Comparison of ENCODE assay signal across 21 cellular contexts in genomic region chr4:71411976-71412375, GRCh38.
DNase-seq lines count a peak whose midpoint lies in the region; ATAC-seq and TF ChIP-seq lines count a peak whose summit lies in the region.
"Had no signal": no experiment of that assay in that cellular context is flagged by ENCODE, and none has a peak within 500 bp of the region (broad histone marks: within the 10 kb centered on the region; RNA-seq: fewer than 3 reads in every experiment).

No MANE protein-coding gene starts in this region.

- POLR2A ChIA-PET in PC-3 (lab: Charles Lee; ENCODE audit: unreplicated experiment): no interaction called here
- POLR2A ChIA-PET in naive thymus-derived CD4-positive, alpha-beta T cell (lab: Charles Lee): no interaction called here

- peak; percentile 39; the same call in 1 of the 2 replicates for ATAC-seq in PC-3
- ATAC-seq in GM19351 (IDR thresholded peaks at IDR 0.05; ENCODE audit: unreplicated experiment): no peak
- no peak for ATAC-seq in naive thymus-derived CD4-positive, alpha-beta T cell
- ATAC-seq: T-cell had no signal

- no peaks in the 10 kb centered on the region for H3K79me2 ChIP-seq in PC-3 (ENCODE audit: low read length)

- H3K4me3 ChIP-seq in PC-3 (ENCODE audit: low read length) (no peak overlapping the region), choroid plexus epithelial cell (ENCODE audit: low read depth, low read length) (no peak overlapping the region), testis (no peak overlapping the region)
- H3K4me3 ChIP-seq in naive thymus-derived CD4-positive, alpha-beta T cell (ENCODE audit: low read length): no peak overlapping the region

- H3K4me1 Mint-ChIP-seq in osteocyte (ENCODE audit: unreplicated experiment): peaks cover 36% of the 10 kb centered on the region
- H3K4me1 Mint-ChIP-seq in naive thymus-derived CD4-positive, alpha-beta T cell: no peaks in the 10 kb centered on the region
- H3K4me1 Mint-ChIP-seq: CD4-positive, CD25-positive, alpha-beta regulatory T cell; T-cell had no signal

- H3K9ac ChIP-seq in PC-3 (ENCODE audit: low read length): no peak overlapping the region
- H3K9ac ChIP-seq: SK-N-SH had no signal

- no peak for TF ChIP-seq CTCF in PC-3 (conservative IDR thresholded peaks at IDR 0.05; ENCODE audit: low read depth, low read length)
- no peak for TF ChIP-seq CTCF in choroid plexus epithelial cell (conservative IDR thresholded peaks at IDR 0.05; ENCODE audit: low read depth, low read length)
- TF ChIP-seq CTCF in osteocyte (IDR thresholded peaks at IDR 0.05): no peak
- TF ChIP-seq CTCF in testis (IDR thresholded peaks at IDR 0.05): no peak

- peaks cover 12% of the 10 kb centered on the region for H3K4me1 ChIP-seq in PC-3 (ENCODE audit: insufficient read depth, low read length)
- no peaks in the 10 kb centered on the region for H3K4me1 ChIP-seq in testis
- H3K4me1 ChIP-seq in naive thymus-derived CD4-positive, alpha-beta T cell (ENCODE audit: control insufficient read depth in 2 of 2, insufficient read depth in 2 of 2, low read length in 2 of 2): no peaks in the 10 kb centered on the region

- H3K27ac ChIP-seq in PC-3 (ENCODE audit: low read length) (no peak overlapping the region), testis (no peak overlapping the region)
- H3K27ac ChIP-seq in naive thymus-derived CD4-positive, alpha-beta T cell (ENCODE audit: low read depth, low read length): no peak overlapping the region

- H3K9me3 ChIP-seq in PC-3 (ENCODE audit: low read length) (peaks cover 7% of the 10 kb centered on the region), testis (no peaks in the 10 kb centered on the region)
- H3K9me3 ChIP-seq in naive thymus-derived CD4-positive, alpha-beta T cell (ENCODE audit: control insufficient read depth in 2 of 3, low read length in 3 of 3): peaks cover 0 to 3% (median 0%) of the 10 kb centered on the region in 3 experiments
- H3K9me3 ChIP-seq: SK-N-SH had no signal

- H3K27ac Mint-ChIP-seq in osteocyte (ENCODE audit: unreplicated experiment): peak overlapping the region; percentile 59
- no peak overlapping the region for H3K27ac Mint-ChIP-seq in naive thymus-derived CD4-positive, alpha-beta T cell
- H3K27ac Mint-ChIP-seq: CD4-positive, CD25-positive, alpha-beta regulatory T cell; T-cell had no signal

- no peaks in the 10 kb centered on the region for H4K20me1 ChIP-seq in PC-3 (ENCODE audit: low read length)

- no peak overlapping the region for H2AFZ ChIP-seq in PC-3 (ENCODE audit: low read length)

- DNase-seq in EL: peak; percentile 51
- no peak for DNase-seq in PC-3
- DNase-seq in choroid plexus epithelial cell (ENCODE audit: low read depth): peak; percentile 2
- no peak for DNase-seq in osteocyte (ENCODE audit: extremely low spot score, unreplicated experiment)
- no peak for DNase-seq in testis
- no peak for DNase-seq in naive thymus-derived CD4-positive, alpha-beta T cell
- no peak for DNase-seq in COLO668 (lab: John Stamatoyannopoulos, UW; ENCODE audit: unreplicated experiment)
- DNase-seq: Caco-2; CD4-positive, CD25-positive, alpha-beta regulatory T cell; Kasumi-1; MM.1S; NCI-H1092; NCI-H146; NCI-H510A; NCI-H748 treated with DMSO at 0.1 percent for 48 hours; OCI-M1; RPMI8226; SHP77 treated with DMSO at 0.1 percent for 48 hours; SK-N-SH; T-cell had no signal

- WGBS in testis, 2 donors: 79 to 88% methylated on average over 2 of the region's 2 CpGs

- H3K36me3 ChIP-seq in PC-3 (ENCODE audit: low read depth, low read length): no peaks in the 10 kb centered on the region; the same call in 1 of the 2 replicates
- H3K36me3 ChIP-seq in testis (ENCODE audit: low read depth, missing control alignments): no peaks in the 10 kb centered on the region
- H3K36me3 ChIP-seq in naive thymus-derived CD4-positive, alpha-beta T cell (ENCODE audit: control insufficient read depth in 2 of 3, insufficient read depth in 3 of 3, low read length in 3 of 3): no peaks in the 10 kb centered on the region

- no peaks in the 10 kb centered on the region for H3K9me2 ChIP-seq in PC-3 (replicated peaks; ENCODE audit: low read length)
- H3K9me2 ChIP-seq: SK-N-SH had no signal

- peaks cover 8% of the 10 kb centered on the region for H3K9me3 Mint-ChIP-seq in osteocyte (ENCODE audit: unreplicated experiment)
- peaks cover 0 to 11% (median 9%) of the 10 kb centered on the region in 11 donors for H3K9me3 Mint-ChIP-seq in naive thymus-derived CD4-positive, alpha-beta T cell

- H3K27me3 Mint-ChIP-seq in osteocyte (ENCODE audit: unreplicated experiment): peaks cover 6% of the 10 kb centered on the region
- peaks cover 0 to 17% (median 0%) of the 10 kb centered on the region in 5 donors for H3K27me3 Mint-ChIP-seq in naive thymus-derived CD4-positive, alpha-beta T cell
- H3K27me3 Mint-ChIP-seq: T-cell had no signal

- H3K27me3 ChIP-seq in PC-3 (ENCODE audit: low read length): no peaks in the 10 kb centered on the region
- H3K27me3 ChIP-seq in testis: no peaks in the 10 kb centered on the region
- no peaks in the 10 kb centered on the region for H3K27me3 ChIP-seq in naive thymus-derived CD4-positive, alpha-beta T cell (ENCODE audit: control insufficient read depth in 2 of 2, insufficient read depth in 2 of 2, low read length in 2 of 2)

- TF ChIP-seq POLR2A in testis (IDR thresholded peaks at IDR 0.05): no peak

- intact Hi-C loops in PC-3 (cut with micrococcal nuclease): no loop called here
- intact Hi-C loops in testis (cut with DNase I; ENCODE audit: low total_unique reads): no loop called here
- intact Hi-C loops in naive thymus-derived CD4-positive, alpha-beta T cell (cut with micrococcal nuclease): no loop called here

- no peak overlapping the region for H3K4me3 Mint-ChIP-seq in osteocyte (ENCODE audit: unreplicated experiment)
- H3K4me3 Mint-ChIP-seq in naive thymus-derived CD4-positive, alpha-beta T cell: no peak overlapping the region
- H3K4me3 Mint-ChIP-seq: CD4-positive, CD25-positive, alpha-beta regulatory T cell; T-cell had no signal

- peaks cover 18% of the 10 kb centered on the region for H3K36me3 Mint-ChIP-seq in osteocyte (ENCODE audit: unreplicated experiment)
- H3K36me3 Mint-ChIP-seq in naive thymus-derived CD4-positive, alpha-beta T cell: no peaks in the 10 kb centered on the region
- H3K36me3 Mint-ChIP-seq: CD4-positive, CD25-positive, alpha-beta regulatory T cell; T-cell had no signal

- H3K4me2 ChIP-seq in PC-3 (ENCODE audit: low read length): no peak overlapping the region
- H3K4me2 ChIP-seq: SK-N-SH had no signal

- CTCF ChIA-PET in PC-3 (lab: Charles Lee): no interaction called here
- CTCF ChIA-PET in naive thymus-derived CD4-positive, alpha-beta T cell (lab: Charles Lee): no interaction called here

- no TSS peak for BruUV-seq in PC-3 (replicated peaks; lab: Mats Ljungman, UMichigan)

- H3F3A ChIP-seq in PC-3 (ENCODE audit: low read length, unreplicated experiment): no peaks in the 10 kb centered on the region

Comparison
In these comparisons a context has a peak if more than half of its experiments do, and no peak if none do; other contexts are left out.
1. DNase-seq: peak in EL (single experiment) and choroid plexus epithelial cell (single experiment); none in PC-3 (single experiment), osteocyte (single experiment), testis (single experiment), naive thymus-derived CD4-positive, alpha-beta T cell (0 of 9) and COLO668 (single experiment).